Comparison of ENCODE assay signal across 8 cellular contexts in genomic region chr6:161272600-161273355, GRCh38. TPM values are rescaled to one million over a fixed set of nuclear protein-coding genes. Genes with fewer than 3 reads are reported as not detected.
DNase-seq lines count a peak whose midpoint lies in the region; ATAC-seq and TF ChIP-seq lines count a peak whose summit lies in the region.

No MANE protein-coding gene starts in this region.

- peaks cover 19% of the 10 kb centered on the region for H3K36me3 ChIP-seq in SJSA1
- no peaks in the 10 kb centered on the region for H3K36me3 ChIP-seq in fibroblast of lung (ENCODE audit: control insufficient read depth, insufficient read depth, low read length)
- H3K36me3 ChIP-seq in ovary: no peaks in the 10 kb centered on the region

- peak overlapping the region; percentile 82 for H3K9ac ChIP-seq in fibroblast of lung (ENCODE audit: insufficient read depth, low read length)

- H3K4me3 ChIP-seq in SJSA1 (peak overlapping the region; percentile 44), fibroblast of lung (replicated peaks in 1 of 4; ENCODE audit: control extremely low read depth in 1 of 4, insufficient read depth in 1 of 4, low read depth in 3 of 4, low read length in 4 of 4) (peak overlapping the region; percentile 58 to 94 (median 78)), ovary (peak overlapping the region; percentile 62)

- ATAC-seq in GM19397 (IDR thresholded peaks at IDR 0.05; ENCODE audit: unreplicated experiment) (no peak), HG03354 (IDR thresholded peaks at IDR 0.05; ENCODE audit: poor library complexity, severe bottlenecking, unreplicated experiment) (no peak)

- no peaks in the 10 kb centered on the region for H4K20me1 ChIP-seq in fibroblast of lung (ENCODE audit: control insufficient read depth, extremely low read depth, insufficient read depth, low read length)

- peak overlapping the region; percentile 73 for H3K4me2 ChIP-seq in fibroblast of lung (ENCODE audit: extremely low read depth, insufficient read depth, low read length)

- intact Hi-C loops in activated naive CD4-positive, alpha-beta T cell treated with anti-CD3 and anti-CD28 coated beads for 36 hours (cut with micrococcal nuclease): loop anchor here (5.0 kb wide), 3 partner anchors 100 to 1455 kb away; partner anchors contain the start of genes PACRG and PRKN
- intact Hi-C loops in ovary (cut with DNase I): no loop called here

- H3K9me3 Mint-ChIP-seq in activated naive CD4-positive, alpha-beta T cell treated with anti-CD3 and anti-CD28 coated beads for 36 hours: no peaks in the 10 kb centered on the region

- peaks cover 9% of the 10 kb centered on the region for H3K79me2 ChIP-seq in fibroblast of lung (ENCODE audit: control insufficient read depth, insufficient read depth, low read length)

- H3K27ac ChIP-seq in SJSA1 (peak overlapping the region; percentile 84), fibroblast of lung (ENCODE audit: insufficient read depth, low read length) (peak overlapping the region; percentile 81), ovary (no peak overlapping the region)

- no peak for TF ChIP-seq POLR2A in ovary (IDR thresholded peaks at IDR 0.05)

- no peak for DNase-seq in activated naive CD4-positive, alpha-beta T cell treated with anti-CD3 and anti-CD28 coated beads for 36 hours
- DNase-seq in activated naive CD4-positive, alpha-beta T cell treated with Interleukin-2 at 50 U/mL for 16 hours: no peak
- DNase-seq in SJSA1 (ENCODE audit: low read depth in 1 of 2, low spot score in 2 of 2): peak in 1 of 2 experiments; percentile 30
- peak; percentile 64 to 79 for DNase-seq in fibroblast of lung (ENCODE audit: low read depth in 2 of 2)
- DNase-seq in ovary: peak in 1 of 5 donors; percentile 42
- no peak for DNase-seq in activated CD8-positive, alpha-beta memory T cell treated with anti-CD3 and anti-CD28 coated beads for 24 hours

- H3K36me3 Mint-ChIP-seq in activated naive CD4-positive, alpha-beta T cell treated with anti-CD3 and anti-CD28 coated beads for 36 hours (ENCODE audit: low read depth): no peaks in the 10 kb centered on the region

- TF ChIP-seq EP300 in ovary (IDR thresholded peaks at IDR 0.05): no peak

- no peak for TF ChIP-seq CTCF in fibroblast of lung (conservative IDR thresholded peaks at IDR 0.05 in 1 of 2, IDR thresholded peaks at IDR 0.05 in 1 of 2; ENCODE audit: low read depth in 1 of 2, low read length in 2 of 2)
- no peak for TF ChIP-seq CTCF in ovary (IDR thresholded peaks at IDR 0.05)

- H3K4me1 Mint-ChIP-seq in activated naive CD4-positive, alpha-beta T cell treated with anti-CD3 and anti-CD28 coated beads for 36 hours (ENCODE audit: low read depth): peaks cover 16% of the 10 kb centered on the region

- CTCF ChIA-PET in activated naive CD4-positive, alpha-beta T cell treated with anti-CD3 and anti-CD28 coated beads for 36 hours (lab: Charles Lee): no interaction called here

- peaks cover 3% of the 10 kb centered on the region for H3K27me3 Mint-ChIP-seq in activated naive CD4-positive, alpha-beta T cell treated with anti-CD3 and anti-CD28 coated beads for 36 hours (ENCODE audit: low read depth)

- WGBS in ovary, 3 donors: 22 to 23% (median 23%) methylated on average over 11 of the region's 11 CpGs

- H2AFZ ChIP-seq in fibroblast of lung (ENCODE audit: low read length): no peak overlapping the region

- H3K9me3 ChIP-seq in SJSA1 (replicated peaks) (no peaks in the 10 kb centered on the region), fibroblast of lung (ENCODE audit: control insufficient read depth, insufficient read depth, low read depth, low read length) (no peaks in the 10 kb centered on the region), ovary (no peaks in the 10 kb centered on the region)

- no peaks in the 10 kb centered on the region for H3K27me3 ChIP-seq in SJSA1 (replicated peaks)
- no peaks in the 10 kb centered on the region for H3K27me3 ChIP-seq in fibroblast of lung (ENCODE audit: control insufficient read depth, insufficient read depth, low read length)
- H3K27me3 ChIP-seq in ovary: no peaks in the 10 kb centered on the region

- H3K4me3 Mint-ChIP-seq in activated naive CD4-positive, alpha-beta T cell treated with anti-CD3 and anti-CD28 coated beads for 36 hours: peak overlapping the region; percentile 73

- H3K27ac Mint-ChIP-seq in activated naive CD4-positive, alpha-beta T cell treated with anti-CD3 and anti-CD28 coated beads for 36 hours: no peak overlapping the region

- H3K4me1 ChIP-seq in SJSA1 (replicated peaks) (peaks cover 15% of the 10 kb centered on the region), fibroblast of lung (ENCODE audit: control insufficient read depth, extremely low read depth, insufficient read depth, low read length) (peaks cover 2% of the 10 kb centered on the region), ovary (ENCODE audit: insufficient read depth) (peaks cover 6% of the 10 kb centered on the region)

RNA-seq across cellular contexts. Expression of gene AGPAT4, which starts 1.1 kb away (rescaled TPM):
- 1 to 10 TPM; 3.7 to 4.2 TPM for total RNA-seq in activated naive CD4-positive, alpha-beta T cell treated with anti-CD3 and anti-CD28 coated beads for 36 hours
- 6.2 and 6.7 TPM in 2 replicates for total RNA-seq in SJSA1 (2014; rRNA removed; shearing (Covaris generic))
- total RNA-seq in fibroblast of lung (6.9 and 8.4 TPM in 2 replicates), ovary (10 to 100 TPM in 4 of 7 donors, 1 to 10 TPM in 3; 7.0 to 13.7 (median 10.5) TPM)
- polyA plus RNA-seq in fibroblast of lung (4.7 and 5.0 TPM in 2 replicates), ovary (1 to 10 TPM; 4.4 to 8.9 TPM)
- 3.0 and 3.9 TPM in 2 replicates for polyA plus RNA-seq in fibroblast of lung (2012)
- 2.6 and 2.8 TPM in 2 replicates for polyA minus RNA-seq in fibroblast of lung (ENCODE audit: low replicate concordance)

Comparison
In these comparisons a context has a peak if more than half of its experiments do, and no peak if none do; other contexts are left out.
1. DNase-seq: peak in fibroblast of lung (2 of 2); none in activated naive CD4-positive, alpha-beta T cell treated with anti-CD3 and anti-CD28 coated beads for 36 hours (single experiment), activated naive CD4-positive, alpha-beta T cell treated with Interleukin-2 at 50 U/mL for 16 hours (single experiment) and activated CD8-positive, alpha-beta memory T cell treated with anti-CD3 and anti-CD28 coated beads for 24 hours (single experiment).
2. H3K27ac ChIP-seq: peak in SJSA1 (single experiment) and fibroblast of lung (single experiment); none in ovary (0 of 2).
3. Peak in every context shown above with its lines, with median percentiles within 50 percentile points of each other: H3K4me3 ChIP-seq.